Comparison of ENCODE assay signal across 1 cellular context in the genomic region with DNA sequence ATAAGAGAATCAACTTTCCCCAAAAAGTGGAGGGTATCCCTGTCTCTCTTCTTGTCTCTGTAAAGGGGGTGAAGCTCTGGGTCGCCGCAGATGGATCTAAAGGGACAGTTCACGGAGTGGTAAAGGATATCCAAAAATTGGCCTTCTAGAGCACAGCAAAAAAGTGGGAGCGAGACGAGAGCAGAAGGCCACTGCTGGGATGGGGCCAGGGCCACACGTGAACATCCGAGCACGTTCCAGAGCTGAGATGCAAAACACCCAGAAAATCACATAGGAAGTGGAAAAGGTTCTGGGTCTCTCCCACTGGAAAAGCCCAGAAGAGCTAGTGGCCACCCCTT.
TF ChIP-seq lines count a peak whose summit lies in the region.

No MANE protein-coding gene starts in this region.

TF ChIP-seq in K562, 482 proteins besides CTCF, POLR2A, EP300 and RAD21 (continued from another document):
- TF ChIP-seq E2F6 (IDR thresholded peaks at IDR 0.05; ENCODE audit: borderline replicate concordance in 1 of 2, extremely low read depth in 1 of 2, insufficient read depth in 1 of 2, insufficient read length in 1 of 2, low read depth in 1 of 2, low read length in 1 of 2, poor library complexity in 1 of 2, severe bottlenecking in 1 of 2) (peak in 1 of 2 experiments; percentile 58), CHD1 (IDR thresholded peaks at IDR 0.05; ENCODE audit: low read length) (peak; percentile 2), ZNF431 (CRISPR knock-in tag; IDR thresholded peaks at IDR 0.05) (0 out of 2 replicates have a peak, but pooled peaks have one; percentile 35)
